11 cellular contexts compared by ENCODE assay signal in the genomic region with DNA sequence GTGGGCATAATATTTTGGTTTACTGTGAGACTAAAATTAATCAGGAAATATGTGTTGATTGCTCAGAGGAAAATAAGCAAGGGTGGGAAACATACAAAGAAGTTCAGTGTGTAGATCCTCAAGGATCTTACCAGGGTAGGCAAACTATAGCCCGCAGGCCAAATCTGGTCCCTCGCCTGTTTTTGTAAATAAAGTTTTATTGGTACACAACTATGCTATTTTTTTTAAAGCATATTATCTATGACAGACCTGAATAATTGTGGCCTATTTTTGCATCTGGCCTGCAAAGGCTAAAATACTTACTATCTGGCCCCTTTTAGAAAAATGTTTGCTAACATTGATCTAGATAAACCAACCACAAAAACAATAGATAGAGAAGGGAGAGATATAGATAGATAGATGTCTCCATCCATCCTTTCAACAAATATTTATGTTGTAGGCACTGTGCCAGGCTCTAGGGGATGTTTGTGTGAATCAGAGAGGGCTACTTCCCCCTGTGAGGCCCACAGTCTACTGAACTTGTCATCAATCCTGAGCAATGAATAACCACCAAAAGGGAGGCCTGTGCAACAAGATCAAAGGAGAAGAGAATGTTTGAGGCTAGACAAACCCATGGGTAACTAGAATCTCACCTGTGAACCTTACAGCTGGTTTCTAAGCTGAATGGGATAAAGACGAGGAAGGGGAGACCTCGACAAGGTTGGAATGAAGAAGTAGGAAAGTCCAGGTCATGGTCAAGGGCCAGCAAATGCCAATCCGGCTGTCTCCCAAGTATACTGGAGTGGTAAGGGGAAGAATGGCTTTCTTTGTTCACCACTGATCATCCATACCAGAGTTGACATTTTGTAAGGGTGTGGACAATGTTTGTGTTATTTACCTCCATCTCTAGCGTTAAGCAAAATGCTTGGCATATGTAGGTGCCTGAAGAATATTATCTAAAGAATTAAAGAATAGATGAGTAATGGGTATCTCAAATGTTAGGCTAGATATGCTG. TPM values are rescaled to one million over a fixed set of nuclear protein-coding genes. Genes with fewer than 3 reads are reported as not detected.
DNase-seq lines count a peak whose midpoint lies in the region; ATAC-seq and TF ChIP-seq lines count a peak whose summit lies in the region.
"Had no signal": no experiment of that assay in that cellular context is flagged by ENCODE, and none has a peak within 500 bp of the region (broad histone marks: within the 10 kb centered on the region; RNA-seq: fewer than 3 reads in every experiment).

No MANE protein-coding gene starts in this region.

- no peak for TF ChIP-seq POLR2A in breast epithelium (IDR thresholded peaks at IDR 0.05)
- no peak for TF ChIP-seq POLR2A in heart left ventricle (IDR thresholded peaks at IDR 0.05)

- H3K36me3 ChIP-seq in breast epithelium, result no peaks in the 10 kb centered on the region
- H3K36me3 ChIP-seq in heart left ventricle, result peaks cover 0 to 41% (median 11%) of the 10 kb centered on the region in 9 donors
- H3K36me3 ChIP-seq: colonic mucosa, vagina had no signal

- no peak for TF ChIP-seq CTCF in MCF 10A (IDR thresholded peaks at IDR 0.05; ENCODE audit: unreplicated experiment)
- TF ChIP-seq CTCF in breast epithelium (IDR thresholded peaks at IDR 0.05), result no peak
- no peak for TF ChIP-seq CTCF in activated B cell treated with CpG ODN at 0.5 μM for 24 hours (IDR thresholded peaks at IDR 0.05)
- no peak for TF ChIP-seq CTCF in epithelial cell of proximal tubule (conservative IDR thresholded peaks at IDR 0.05; ENCODE audit: low read depth, low read length)
- no peak for TF ChIP-seq CTCF in type B pancreatic cell (conservative IDR thresholded peaks at IDR 0.05)
- TF ChIP-seq CTCF in heart left ventricle (IDR thresholded peaks at IDR 0.05), result no peak

- H3K36me3 Mint-ChIP-seq in MCF 10A (ENCODE audit: insufficient read depth, unreplicated experiment), result no peaks in the 10 kb centered on the region
- no peaks in the 10 kb centered on the region for H3K36me3 Mint-ChIP-seq in activated B cell treated with CpG ODN at 0.5 μM for 24 hours (ENCODE audit: low read depth)
- H3K36me3 Mint-ChIP-seq in type B pancreatic cell, result no peaks in the 10 kb centered on the region
- H3K36me3 Mint-ChIP-seq: naive B cell had no signal

- WGBS in heart left ventricle, 4 donors, result 92 to 96% (median 94%) methylated on average over 6 of the region's 6 CpGs

- H3K27me3 ChIP-seq in breast epithelium, result no peaks in the 10 kb centered on the region
- H3K27me3 ChIP-seq in heart left ventricle, result no peaks in the 10 kb centered on the region
- H3K27me3 ChIP-seq: colonic mucosa, vagina had no signal

- H3K27me3 Mint-ChIP-seq in MCF 10A (ENCODE audit: insufficient read depth, unreplicated experiment) (no peaks in the 10 kb centered on the region), activated B cell treated with CpG ODN at 0.5 μM for 24 hours (no peaks in the 10 kb centered on the region), type B pancreatic cell (no peaks in the 10 kb centered on the region)

- peak overlapping the region; percentile 42 for H3K27ac Mint-ChIP-seq in MCF 10A (ENCODE audit: low read depth, unreplicated experiment)
- H3K27ac Mint-ChIP-seq in activated B cell treated with CpG ODN at 0.5 μM for 24 hours, result no peak overlapping the region
- H3K27ac Mint-ChIP-seq in type B pancreatic cell, result peak overlapping the region; percentile 52

- H3K4me1 Mint-ChIP-seq in MCF 10A (ENCODE audit: insufficient read depth, unreplicated experiment) (no peaks in the 10 kb centered on the region), activated B cell treated with CpG ODN at 0.5 μM for 24 hours (peaks cover 31% of the 10 kb centered on the region), type B pancreatic cell (ENCODE audit: unreplicated experiment) (peaks cover 45% of the 10 kb centered on the region)

- H3K4me1 ChIP-seq in breast epithelium (no peaks in the 10 kb centered on the region), heart left ventricle (peaks cover 0 to 23% (median 0%) of the 10 kb centered on the region in 12 donors)
- H3K4me1 ChIP-seq: colonic mucosa, vagina had no signal

- no peaks in the 10 kb centered on the region for H3K9me3 ChIP-seq in breast epithelium
- no peaks in the 10 kb centered on the region for H3K9me3 ChIP-seq in heart left ventricle
- H3K9me3 ChIP-seq: colonic mucosa, vagina had no signal

- H3K4me3 ChIP-seq in breast epithelium, result no peak overlapping the region
- no peak overlapping the region for H3K4me3 ChIP-seq in epithelial cell of proximal tubule (ENCODE audit: low read depth, low read length)
- H3K4me3 ChIP-seq in heart left ventricle, result no peak overlapping the region
- H3K4me3 ChIP-seq: colonic mucosa, vagina had no signal

- no TSS peak for BruUV-seq in MCF 10A (replicated peaks; lab: Mats Ljungman, UMichigan)

- ATAC-seq in activated B cell treated with CpG ODN at 0.5 μM for 24 hours (ENCODE audit: low read depth) (peak; percentile 51), heart left ventricle (no peak)

- H3K4me3 Mint-ChIP-seq in MCF 10A (ENCODE audit: unreplicated experiment), result no peak overlapping the region
- no peak overlapping the region for H3K4me3 Mint-ChIP-seq in activated B cell treated with CpG ODN at 0.5 μM for 24 hours
- peak overlapping the region; percentile 32 for H3K4me3 Mint-ChIP-seq in type B pancreatic cell
- H3K4me3 Mint-ChIP-seq: naive B cell had no signal

- DNase-seq in MCF 10A (ENCODE audit: unreplicated experiment) (peak; percentile 29), breast epithelium (ENCODE audit: low spot score in 2 of 2) (no peak), activated B cell treated with CpG ODN at 0.5 μM for 24 hours (no peak), epithelial cell of proximal tubule (ENCODE audit: low read depth) (peak; percentile 38), type B pancreatic cell (ENCODE audit: extremely low spot score, unreplicated experiment) (no peak), NCI-H524 treated with DMSO at 0.1 percent for 48 hours (lab: John Stamatoyannopoulos, UW) (no peak), heart left ventricle (no peak), mucosa of gallbladder (ENCODE audit: low spot score) (no peak)
- DNase-seq: colonic mucosa, naive B cell had no signal

- CTCF ChIA-PET in MCF 10A (lab: Yijun Ruan, JAX) (interaction anchor here (0.6 kb wide), 2 partner anchors 17 to 154 kb away, joined by 3 to 4 read pairs; no protein-coding TSS in a partner anchor), activated B cell treated with CpG ODN at 0.5 μM for 24 hours (lab: Charles Lee) (no interaction called here)

- POLR2A ChIA-PET in MCF 10A (lab: Yijun Ruan, JAX) (interaction anchor here (1.3 kb wide), 1 partner anchor 73 kb away, joined by 3 read pairs; no protein-coding TSS in a partner anchor), activated B cell treated with CpG ODN at 0.5 μM for 24 hours (lab: Charles Lee) (interaction anchor here (1.0 kb wide), 1 partner anchor 17 kb away, joined by 4 read pairs; no protein-coding TSS in a partner anchor)

- H3K27ac ChIP-seq in breast epithelium (no peak overlapping the region), heart left ventricle (no peak overlapping the region)
- H3K27ac ChIP-seq: colonic mucosa, vagina had no signal

- intact Hi-C loops in MCF 10A (cut with micrococcal nuclease), result no loop called here
- intact Hi-C loops in breast epithelium (cut with DNase I; ENCODE audit: low total_unique reads), result no loop called here
- intact Hi-C loops in activated B cell treated with CpG ODN at 0.5 μM for 24 hours (cut with micrococcal nuclease), result loop anchor here (5.0 kb wide), 1 partner anchor 38 kb away; no protein-coding TSS in a partner anchor
- intact Hi-C loops in heart left ventricle (cut with DNase I), result no loop called here

- H3K9me3 Mint-ChIP-seq in MCF 10A (ENCODE audit: unreplicated experiment), result no peaks in the 10 kb centered on the region
- no peaks in the 10 kb centered on the region for H3K9me3 Mint-ChIP-seq in activated B cell treated with CpG ODN at 0.5 μM for 24 hours
- H3K9me3 Mint-ChIP-seq in type B pancreatic cell, result peaks cover 14% of the 10 kb centered on the region

RNA-seq across cellular contexts. Expression of a gene that starts 23.6 kb away (rescaled TPM):
- 0.16 and 0.37 TPM in 2 replicates for total RNA-seq in MCF 10A (2022)
- 1 to 10 TPM in 1 of 3 donors, under 1 TPM in 2; under 0.01 to 1.8 (median 0.29) TPM for total RNA-seq in breast epithelium
- total RNA-seq in activated B cell treated with CpG ODN at 0.5 μM for 24 hours, result 0.05 and 0.13 TPM in 2 replicates
- total RNA-seq in epithelial cell of proximal tubule, result 5.1 and 5.9 TPM in 2 replicates
- total RNA-seq in type B pancreatic cell (ENCODE audit: low replicate concordance), result 0.24 and 1.5 TPM in 2 replicates
- 100 to 1,000 TPM in 8 of 9 donors, 10 to 100 TPM in 1; 99.7 to 224 (median 159) TPM for total RNA-seq in heart left ventricle
- 10 to 100 TPM; 13.2 to 31.5 TPM for polyA plus RNA-seq in heart left ventricle
- 0.20 TPM for total RNA-seq in mucosa of gallbladder

Comparison
In these comparisons a context has a peak if more than half of its experiments do, and no peak if none do; other contexts are left out.
1. DNase-seq: peak in MCF 10A (single experiment) and epithelial cell of proximal tubule (single experiment); none in breast epithelium (0 of 2), activated B cell treated with CpG ODN at 0.5 μM for 24 hours (single experiment), type B pancreatic cell (single experiment), NCI-H524 treated with DMSO at 0.1 percent for 48 hours (single experiment), heart left ventricle (0 of 5) and mucosa of gallbladder (single experiment).
2. RNA of a gene that starts 23.6 kb away (total RNA-seq): 99.7 to 224 TPM in heart left ventricle; 5.1 to 5.9 TPM in epithelial cell of proximal tubule, 0.24 to 1.5 TPM in type B pancreatic cell, under 0.01 to 1.8 TPM in breast epithelium, 0.20 TPM in mucosa of gallbladder (single experiment), 0.16 to 0.37 TPM in MCF 10A and 0.05 to 0.13 TPM in activated B cell treated with CpG ODN at 0.5 μM for 24 hours; every median in the first group is over 10 times any median in the second.